25 cellular contexts compared by ENCODE assay signal in genomic region chr9:7432989-7433388, GRCh38.
"Had no signal": no experiment of that assay in that cellular context is flagged by ENCODE, and none has a peak within 500 bp of the region (broad histone marks: within the 10 kb centered on the region; RNA-seq: fewer than 3 reads in every experiment).

No MANE protein-coding gene starts in this region.

- ATAC-seq: K562 had no signal

- H3K4me1 Mint-ChIP-seq: IgD-negative memory B cell had no signal

- H3K4me1 ChIP-seq: SJSA1 had no signal

- H3K27ac Mint-ChIP-seq: IgD-negative memory B cell had no signal

- H3K4me3 Mint-ChIP-seq: IgD-negative memory B cell had no signal

- FAIRE-seq: HTR-8/SVneo, K562, RCC 7860 had no signal

- H3K36me3 ChIP-seq: MG63, SJSA1 had no signal

- H3K27me3 ChIP-seq: MG63, SJSA1 had no signal

- H3K27ac ChIP-seq: HL-60, SJSA1, SK-N-MC had no signal

- H3K27me3 Mint-ChIP-seq: IgD-negative memory B cell had no signal

- H3K4me3 ChIP-seq: K562, MG63, SJSA1, SK-N-MC had no signal

- H3K9me3 ChIP-seq: MG63, SJSA1 had no signal

- DNase-seq: MG63, NCI-H1092, NCI-H1105 treated with DMSO at 0.1 percent for 48 hours, NCI-H1417 treated with DMSO at 0.1 percent for 48 hours, NCI-H146, NCI-H1694 treated with DMSO at 0.1 percent for 48 hours, NCI-H1930, NCI-H2081 treated with DMSO at 0.1 percent for 48 hours, NCI-H2171, NCI-H226, NCI-H446, NCI-H510A, NCI-H524 treated with DMSO at 0.1 percent for 48 hours, NCI-H69, NCI-H774, Right ventricle myocardium superior, RPMI8226, SIG-M5 had no signal
